Comparison of ENCODE assay signal across 11 cellular contexts in the genomic region with DNA sequence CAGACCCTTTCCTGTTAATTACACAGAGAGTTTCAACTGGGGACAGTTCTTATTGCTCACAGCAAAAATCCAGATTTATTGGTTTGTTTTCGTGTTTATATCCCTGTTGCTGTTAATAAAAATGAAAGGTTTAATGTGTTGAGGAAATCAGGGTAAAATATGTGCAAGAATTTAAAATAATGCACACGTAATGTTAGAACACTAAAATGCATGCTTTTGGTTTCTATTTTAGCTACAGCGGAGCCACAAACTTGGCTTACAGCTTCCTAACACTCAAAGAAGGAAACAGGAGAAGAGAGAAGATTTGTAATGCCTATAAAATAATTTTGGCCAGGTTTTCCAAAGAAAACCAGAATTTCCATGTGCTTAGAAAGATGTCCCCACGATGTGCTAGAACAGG.
DNase-seq lines count a peak whose midpoint lies in the region; ATAC-seq and TF ChIP-seq lines count a peak whose summit lies in the region.
"Had no signal": no experiment of that assay in that cellular context is flagged by ENCODE, and none has a peak within 500 bp of the region (broad histone marks: within the 10 kb centered on the region; RNA-seq: fewer than 3 reads in every experiment).

No MANE protein-coding gene starts in this region.

- ATAC-seq in RWPE2 (ENCODE audit: low read depth) (no peak), GM18870 (IDR thresholded peaks at IDR 0.05; ENCODE audit: unreplicated experiment) (no peak)
- ATAC-seq in stimulated activated memory B cell treated with anti-CD40 and anti-IgM and Interleukin-4, amounts not matched to agents 10 μg/mL and 1 μg/mL and 100 μg/mL, for 72 hours, result no peak

- TF ChIP-seq CTCF in RWPE2 (IDR thresholded peaks at IDR 0.05; ENCODE audit: poor library complexity, severe bottlenecking), result no peak
- TF ChIP-seq CTCF in fibroblast of lung (conservative IDR thresholded peaks at IDR 0.05 in 1 of 2, IDR thresholded peaks at IDR 0.05 in 1 of 2; ENCODE audit: low read depth in 1 of 2, low read length in 2 of 2), result no peak

- peak overlapping the region; percentile 68 for H3K4me3 Mint-ChIP-seq in activated CD4-positive, alpha-beta T cell treated with anti-CD3 and anti-CD28 coated beads, Interleukin-2, amount 10 ng/mL, durations not matched to agents 7 days and 5 days
- peak overlapping the region; percentile 62 for H3K4me3 Mint-ChIP-seq in stimulated activated memory B cell treated with anti-CD40 and anti-IgM and Interleukin-4, amounts not matched to agents 10 μg/mL and 1 μg/mL and 100 μg/mL, for 72 hours

- H3K27ac ChIP-seq in RWPE2 (ENCODE audit: poor library complexity, severe bottlenecking) (no peak overlapping the region), fibroblast of lung (ENCODE audit: insufficient read depth, low read length) (no peak overlapping the region)
- H3K27ac ChIP-seq: KMS-11 had no signal

- peak overlapping the region; percentile 82 for H3K27ac Mint-ChIP-seq in activated CD4-positive, alpha-beta T cell treated with anti-CD3 and anti-CD28 coated beads, Interleukin-2, amount 10 ng/mL, durations not matched to agents 7 days and 5 days
- peak overlapping the region; percentile 60 for H3K27ac Mint-ChIP-seq in stimulated activated memory B cell treated with anti-CD40 and anti-IgM and Interleukin-4, amounts not matched to agents 10 μg/mL and 1 μg/mL and 100 μg/mL, for 72 hours

- H3K4me3 ChIP-seq in RWPE2 (ENCODE audit: severe bottlenecking), result peak overlapping the region; percentile 2
- H3K4me3 ChIP-seq in fibroblast of lung (replicated peaks in 1 of 4; ENCODE audit: control extremely low read depth in 1 of 4, insufficient read depth in 1 of 4, low read depth in 3 of 4, low read length in 4 of 4), result peak overlapping the region in 2 of 4 experiments; percentile 20 to 46
- H3K4me3 ChIP-seq: sigmoid colon had no signal

- H3K36me3 Mint-ChIP-seq in activated CD4-positive, alpha-beta T cell treated with anti-CD3 and anti-CD28 coated beads, Interleukin-2, amount 10 ng/mL, durations not matched to agents 7 days and 5 days (ENCODE audit: low read depth), result no peaks in the 10 kb centered on the region
- no peaks in the 10 kb centered on the region for H3K36me3 Mint-ChIP-seq in stimulated activated memory B cell treated with anti-CD40 and anti-IgM and Interleukin-4, amounts not matched to agents 10 μg/mL and 1 μg/mL and 100 μg/mL, for 72 hours

- peaks cover 25% of the 10 kb centered on the region for H3K27me3 Mint-ChIP-seq in activated CD4-positive, alpha-beta T cell treated with anti-CD3 and anti-CD28 coated beads, Interleukin-2, amount 10 ng/mL, durations not matched to agents 7 days and 5 days
- H3K27me3 Mint-ChIP-seq in stimulated activated memory B cell treated with anti-CD40 and anti-IgM and Interleukin-4, amounts not matched to agents 10 μg/mL and 1 μg/mL and 100 μg/mL, for 72 hours, result peaks cover 1% of the 10 kb centered on the region

- H3K9ac ChIP-seq in fibroblast of lung (ENCODE audit: insufficient read depth, low read length), result no peak overlapping the region
- H3K9ac ChIP-seq: KMS-11 had no signal

- H2AFZ ChIP-seq in fibroblast of lung (ENCODE audit: low read length), result no peak overlapping the region

- no peaks in the 10 kb centered on the region for H3K9me3 Mint-ChIP-seq in activated CD4-positive, alpha-beta T cell treated with anti-CD3 and anti-CD28 coated beads, Interleukin-2, amount 10 ng/mL, durations not matched to agents 7 days and 5 days
- no peaks in the 10 kb centered on the region for H3K9me3 Mint-ChIP-seq in stimulated activated memory B cell treated with anti-CD40 and anti-IgM and Interleukin-4, amounts not matched to agents 10 μg/mL and 1 μg/mL and 100 μg/mL, for 72 hours

- CTCF ChIA-PET in activated CD4-positive, alpha-beta T cell treated with anti-CD3 and anti-CD28 coated beads, Interleukin-2, amount 10 ng/mL, durations not matched to agents 7 days and 5 days (lab: Charles Lee), result interaction anchor here (0.6 to 1.3 kb wide), 5 partner anchors 10 to 142 kb away, joined by 3 to 7 read pairs (median 4); no protein-coding TSS in a partner anchor

- H3K36me3 ChIP-seq in RWPE2 (ENCODE audit: low read depth) (no peaks in the 10 kb centered on the region), fibroblast of lung (ENCODE audit: control insufficient read depth, insufficient read depth, low read length) (no peaks in the 10 kb centered on the region)
- H3K36me3 ChIP-seq: sigmoid colon had no signal

- H4K20me1 ChIP-seq in fibroblast of lung (ENCODE audit: control insufficient read depth, extremely low read depth, insufficient read depth, low read length), result no peaks in the 10 kb centered on the region

- no peaks in the 10 kb centered on the region for H3K79me2 ChIP-seq in fibroblast of lung (ENCODE audit: control insufficient read depth, insufficient read depth, low read length)

- peaks cover 3% of the 10 kb centered on the region for H3K4me1 ChIP-seq in RWPE2 (ENCODE audit: insufficient read depth, poor library complexity, severe bottlenecking)
- H3K4me1 ChIP-seq in fibroblast of lung (ENCODE audit: control insufficient read depth, extremely low read depth, insufficient read depth, low read length), result no peaks in the 10 kb centered on the region
- H3K4me1 ChIP-seq: sigmoid colon had no signal

- DNase-seq in activated CD4-positive, alpha-beta T cell treated with anti-CD3 and anti-CD28 coated beads, Interleukin-2, amount 10 ng/mL, durations not matched to agents 7 days and 5 days, result no peak
- no peak for DNase-seq in activated CD4-positive, alpha-beta T cell treated with anti-CD3 and anti-CD28 coated beads, Interleukin-2, amount 50 U/mL, for 1 hour
- DNase-seq in RWPE2 (ENCODE audit: low spot score) (no peak), fibroblast of lung (ENCODE audit: low read depth in 2 of 2) (peak in 1 of 2 donors; percentile 57), SW480 (ENCODE audit: low spot score) (no peak)
- DNase-seq in effector CD8-positive, alpha-beta T cell (lab: John Stamatoyannopoulos, UW), result no peak
- DNase-seq: NCI-H526, sigmoid colon had no signal

- H3K27me3 ChIP-seq in RWPE2 (ENCODE audit: insufficient read depth, poor library complexity, severe bottlenecking) (no peaks in the 10 kb centered on the region), fibroblast of lung (ENCODE audit: control insufficient read depth, insufficient read depth, low read length) (no peaks in the 10 kb centered on the region)
- H3K27me3 ChIP-seq: sigmoid colon had no signal

- POLR2A ChIA-PET in activated CD4-positive, alpha-beta T cell treated with anti-CD3 and anti-CD28 coated beads, Interleukin-2, amount 10 ng/mL, durations not matched to agents 7 days and 5 days (lab: Charles Lee), result no interaction called here

- peak overlapping the region; percentile 21 for H3K4me2 ChIP-seq in fibroblast of lung (ENCODE audit: extremely low read depth, insufficient read depth, low read length)
- H3K4me2 ChIP-seq: KMS-11 had no signal

- H3K9me3 ChIP-seq in RWPE2 (ENCODE audit: severe bottlenecking) (no peaks in the 10 kb centered on the region), fibroblast of lung (ENCODE audit: control insufficient read depth, insufficient read depth, low read depth, low read length) (no peaks in the 10 kb centered on the region)
- H3K9me3 ChIP-seq: sigmoid colon had no signal

- peaks cover 23% of the 10 kb centered on the region for H3K4me1 Mint-ChIP-seq in activated CD4-positive, alpha-beta T cell treated with anti-CD3 and anti-CD28 coated beads, Interleukin-2, amount 10 ng/mL, durations not matched to agents 7 days and 5 days
- H3K4me1 Mint-ChIP-seq in stimulated activated memory B cell treated with anti-CD40 and anti-IgM and Interleukin-4, amounts not matched to agents 10 μg/mL and 1 μg/mL and 100 μg/mL, for 72 hours, result peaks cover 24% of the 10 kb centered on the region
